Comparison of ENCODE assay signal across 8 cellular contexts in genomic region chr5:147481857-147482256, GRCh38. TPM values are rescaled to one million over a fixed set of nuclear protein-coding genes. Genes with fewer than 3 reads are reported as not detected.
DNase-seq lines count a peak whose midpoint lies in the region; ATAC-seq and TF ChIP-seq lines count a peak whose summit lies in the region.

No MANE protein-coding gene starts in this region.

- H3K79me2 ChIP-seq in SK-N-SH (ENCODE audit: insufficient read depth) = peaks cover 73% of the 10 kb centered on the region

- no peaks in the 10 kb centered on the region for H3K4me1 Mint-ChIP-seq in activated CD4-positive, alpha-beta memory T cell treated with anti-CD3 and anti-CD28 coated beads for 36 hours (ENCODE audit: low read depth)
- no peaks in the 10 kb centered on the region for H3K4me1 Mint-ChIP-seq in MCF 10A (ENCODE audit: insufficient read depth, unreplicated experiment)

- TF ChIP-seq EP300 in SK-N-SH (IDR thresholded peaks at IDR 0.05; ENCODE audit: borderline replicate concordance in 1 of 2, low read depth in 1 of 2, low read length in 1 of 2) = peak in 1 of 2 experiments; percentile 33; a peak in 1 of 4 replicates

- no peaks in the 10 kb centered on the region for H3K36me3 ChIP-seq in SK-N-SH (replicated peaks in 1 of 2; ENCODE audit: control insufficient read depth in 1 of 2, insufficient read depth in 2 of 2, low read length in 1 of 2)
- H3K36me3 ChIP-seq in mucosa of rectum (ENCODE audit: control insufficient read depth in 2 of 2, insufficient read depth in 2 of 2, low read length in 2 of 2) = no peaks in the 10 kb centered on the region

- H3K4me1 ChIP-seq in SK-N-SH (ENCODE audit: control insufficient read depth in 1 of 2, insufficient read depth in 2 of 2, low read depth in 1 of 2, low read length in 1 of 2) (peaks cover 48 to 52% of the 10 kb centered on the region in 2 experiments), mucosa of rectum (ENCODE audit: control insufficient read depth in 2 of 2, insufficient read depth in 2 of 2, low read length in 2 of 2) (no peaks in the 10 kb centered on the region)

- H3K4me3 Mint-ChIP-seq in activated CD4-positive, alpha-beta memory T cell treated with anti-CD3 and anti-CD28 coated beads for 36 hours = no peak overlapping the region
- no peak overlapping the region for H3K4me3 Mint-ChIP-seq in MCF 10A (ENCODE audit: unreplicated experiment)

- H3K27ac ChIP-seq in SK-N-SH (ENCODE audit: low read depth in 2 of 2, low read length in 1 of 2) (peak overlapping the region; percentile 95 to 99), mucosa of rectum (ENCODE audit: low read depth in 2 of 2, low read length in 2 of 2) (peak overlapping the region; percentile 7 to 32)

- peaks cover 41% of the 10 kb centered on the region for H3F3A ChIP-seq in SK-N-SH (replicated peaks; ENCODE audit: insufficient read depth)

- peak; percentile 72 for ATAC-seq in HG02610 (IDR thresholded peaks at IDR 0.05; ENCODE audit: unreplicated experiment)

- H3K27me3 ChIP-seq in SK-N-SH (ENCODE audit: insufficient read depth) (no peaks in the 10 kb centered on the region), mucosa of rectum (ENCODE audit: control insufficient read depth in 2 of 2, insufficient read depth in 2 of 2, low read length in 2 of 2) (no peaks in the 10 kb centered on the region)

- no peak overlapping the region for H3K27ac Mint-ChIP-seq in activated CD4-positive, alpha-beta memory T cell treated with anti-CD3 and anti-CD28 coated beads for 36 hours
- no peak overlapping the region for H3K27ac Mint-ChIP-seq in MCF 10A (ENCODE audit: low read depth, unreplicated experiment)

- peak overlapping the region; percentile 74 for H3K9ac ChIP-seq in SK-N-SH
- H3K9ac ChIP-seq in mucosa of rectum (ENCODE audit: low read depth in 1 of 2, low read length in 2 of 2) = no peak overlapping the region

- POLR2A ChIA-PET in SK-N-SH (lab: Yijun Ruan, JAX) (no interaction called here), MCF 10A (lab: Yijun Ruan, JAX) (interaction anchor here (0.6 to 0.7 kb wide), 2 partner anchors 104 to 875 kb away, joined by 3 read pairs; no protein-coding TSS in a partner anchor)
- POLR2A ChIA-PET in activated CD4-positive, alpha-beta memory T cell treated with anti-CD3 and anti-CD28 coated beads for 36 hours (lab: Charles Lee) = no interaction called here

- CTCF ChIA-PET in SK-N-SH (lab: Yijun Ruan, JAX) = interaction anchor here (0.9 to 1.7 kb wide), 6 partner anchors 9 to 948 kb away, joined by 3 to 5 read pairs (median 4); no protein-coding TSS in a partner anchor
- CTCF ChIA-PET in activated CD4-positive, alpha-beta memory T cell treated with anti-CD3 and anti-CD28 coated beads for 36 hours (lab: Charles Lee) = no interaction called here
- CTCF ChIA-PET in MCF 10A (lab: Yijun Ruan, JAX) = interaction anchor here (0.6 to 3.2 kb wide), 9 partner anchors 13 to 968 kb away, joined by 3 to 18 read pairs (median 5); no protein-coding TSS in a partner anchor

- in situ Hi-C loops in GM13977 (cut with MboI; ENCODE audit: low pct_unique_long_range_greater_than_20kb, low sequenced_read_pairs, unreplicated experiment) = no loop called here

- intact Hi-C loops in activated CD4-positive, alpha-beta memory T cell treated with anti-CD3 and anti-CD28 coated beads for 36 hours (cut with micrococcal nuclease) = no loop called here
- intact Hi-C loops in MCF 10A (cut with micrococcal nuclease) = no loop called here

- 67% methylated on average over 1 of the region's 1 CpG for WGBS in SK-N-SH (ENCODE audit: low lambda C conversion rate)

- H3K4me3 ChIP-seq in SK-N-SH (ENCODE audit: low read depth in 2 of 2, low read length in 1 of 2) (no peak overlapping the region), mucosa of rectum (ENCODE audit: low read length in 2 of 2) (no peak overlapping the region)

- no TSS peak for BruUV-seq in MCF 10A (replicated peaks; lab: Mats Ljungman, UMichigan)

- H3K9me3 ChIP-seq in SK-N-SH = no peaks in the 10 kb centered on the region
- no peaks in the 10 kb centered on the region for H3K9me3 ChIP-seq in mucosa of rectum (ENCODE audit: control insufficient read depth in 2 of 2, low read length in 2 of 2)

- DNase-seq in GM13977 (ENCODE audit: low spot score) (peak; percentile 44), SK-N-SH (no peak), NCI-H1092 (lab: John Stamatoyannopoulos, UW) (no peak), MCF 10A (ENCODE audit: unreplicated experiment) (no peak)
- DNase-seq in activated CD4-positive, alpha-beta memory T cell treated with anti-CD3 and anti-CD28 coated beads for 36 hours = no peak
- DNase-seq in stimulated activated CD4-positive, alpha-beta T cell treated with anti-CD3 and anti-CD28 coated beads, Interleukin-15, amount 100 ng/mL, for 24 hours = no peak

- H3K9me3 Mint-ChIP-seq in activated CD4-positive, alpha-beta memory T cell treated with anti-CD3 and anti-CD28 coated beads for 36 hours = peaks cover 6% of the 10 kb centered on the region
- H3K9me3 Mint-ChIP-seq in MCF 10A (ENCODE audit: unreplicated experiment) = no peaks in the 10 kb centered on the region

- no peaks in the 10 kb centered on the region for H3K9me2 ChIP-seq in SK-N-SH

- no peaks in the 10 kb centered on the region for H3K27me3 Mint-ChIP-seq in activated CD4-positive, alpha-beta memory T cell treated with anti-CD3 and anti-CD28 coated beads for 36 hours
- no peaks in the 10 kb centered on the region for H3K27me3 Mint-ChIP-seq in MCF 10A (ENCODE audit: insufficient read depth, unreplicated experiment)

- H3K4me2 ChIP-seq in SK-N-SH = peak overlapping the region; percentile 48

- no peak overlapping the region for H2AFZ ChIP-seq in SK-N-SH (ENCODE audit: low read depth)

- H4K20me1 ChIP-seq in SK-N-SH (ENCODE audit: insufficient read depth) = no peaks in the 10 kb centered on the region

- TF ChIP-seq RAD21 in SK-N-SH (IDR thresholded peaks at IDR 0.05; ENCODE audit: low read length) = no peak

- no peaks in the 10 kb centered on the region for H3K36me3 Mint-ChIP-seq in activated CD4-positive, alpha-beta memory T cell treated with anti-CD3 and anti-CD28 coated beads for 36 hours
- H3K36me3 Mint-ChIP-seq in MCF 10A (ENCODE audit: insufficient read depth, unreplicated experiment) = no peaks in the 10 kb centered on the region

- TF ChIP-seq CTCF in GM13977 (IDR thresholded peaks at IDR 0.05; ENCODE audit: extremely low read depth, insufficient read depth, missing control alignments) (no peak), SK-N-SH (IDR thresholded peaks at IDR 0.05) (no peak), MCF 10A (IDR thresholded peaks at IDR 0.05; ENCODE audit: unreplicated experiment) (no peak)

TF ChIP-seq in SK-N-SH, 30 proteins besides CTCF, POLR2A, EP300 and RAD21:
- TF ChIP-seq RCOR1 (IDR thresholded peaks at IDR 0.05; ENCODE audit: low read length) (no peak), YY1 (IDR thresholded peaks at IDR 0.05; ENCODE audit: low read depth) (no peak), MEF2A (IDR thresholded peaks at IDR 0.05; ENCODE audit: borderline replicate concordance, low read depth) (no peak), PBX3 (IDR thresholded peaks at IDR 0.05) (peak; percentile 56; the same call in 1 of the 2 replicates), TAF1 (IDR thresholded peaks at IDR 0.05; ENCODE audit: borderline replicate concordance, low read depth, low read length) (no peak), JUND (IDR thresholded peaks at IDR 0.05) (peak; percentile 48), FOSL2 (IDR thresholded peaks at IDR 0.05; ENCODE audit: borderline replicate concordance, low read depth) (peak; percentile 7; the same call in 1 of the 2 replicates), TCF12 (IDR thresholded peaks at IDR 0.05) (peak; percentile 65; the same call in 1 of the 2 replicates)
TF ChIP-seq in SK-N-SH: peak in this region for 4.

RNA-seq across cellular contexts. Expression of gene DPYSL3, which starts 28.0 kb away (rescaled TPM):
- polyA plus RNA-seq in SK-N-SH (2012; rRNA removed) = 123 and 150 TPM in 2 replicates
- 117 and 131 TPM in 2 replicates for polyA plus RNA-seq in SK-N-SH (2012; cell fraction: cytosol; rRNA removed)
- 176 and 191 TPM in 2 replicates for polyA plus RNA-seq in SK-N-SH (2012; cell fraction: nucleus; rRNA removed)
- total RNA-seq in activated CD4-positive, alpha-beta memory T cell treated with anti-CD3 and anti-CD28 coated beads for 36 hours = not detected
- 8.2 and 8.9 TPM in 2 replicates for total RNA-seq in MCF 10A (2022)
